In the genomic region with DNA sequence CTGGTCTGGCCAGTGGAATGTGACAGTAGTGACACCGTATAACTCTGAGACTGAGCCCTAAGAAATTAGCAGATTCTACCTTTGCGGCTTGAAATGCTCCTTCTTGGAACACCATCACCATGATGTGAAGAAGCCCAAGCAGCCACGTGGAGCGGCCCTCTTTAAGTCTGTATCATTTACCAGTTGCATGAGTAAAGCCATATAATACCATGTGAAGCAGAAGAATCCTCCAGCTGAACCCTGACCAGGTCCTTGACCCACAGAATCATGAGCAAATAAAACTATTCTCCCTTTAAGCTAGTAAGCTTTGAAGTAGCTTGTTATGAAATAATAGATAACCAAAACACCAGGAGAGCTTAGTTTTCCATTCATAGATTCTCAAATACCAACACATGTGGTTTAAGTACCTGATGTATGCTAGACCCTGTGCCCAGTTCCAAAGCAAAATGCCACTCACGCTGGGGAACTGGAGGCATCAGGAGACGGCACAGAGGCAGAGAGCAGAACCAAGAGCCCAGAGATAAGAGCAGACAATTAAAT, we compare ENCODE assay signal across 1 cellular context.
TF ChIP-seq lines count a peak whose summit lies in the region.

No MANE protein-coding gene starts in this region.

TF ChIP-seq in HepG2, 621 proteins besides CTCF, POLR2A, EP300 and RAD21 (continued from another document and continues in another):
- TF ChIP-seq ZMYM2 (CRISPR knock-in tag; IDR thresholded peaks at IDR 0.05) (peak; percentile 78; the same call in 1 of the 2 replicates), REXO4 (CRISPR knock-in tag; IDR thresholded peaks at IDR 0.05; ENCODE audit: borderline replicate concordance) (no peak), TSC22D2 (CRISPR knock-in tag; IDR thresholded peaks at IDR 0.05; ENCODE audit: borderline replicate concordance) (no peak), KDM2A (CRISPR knock-in tag; IDR thresholded peaks at IDR 0.05; ENCODE audit: borderline replicate concordance, low read depth) (peak; percentile 47; the same call in 1 of the 2 replicates), TBX3 (IDR thresholded peaks at IDR 0.05; ENCODE audit: borderline replicate concordance) (peak; percentile 66; the same call in 1 of the 2 replicates), SOX6 (IDR thresholded peaks at IDR 0.05) (no peak), SOX6 (CRISPR knock-in tag; IDR thresholded peaks at IDR 0.05) (peak; percentile 96), CREB1 (IDR thresholded peaks at IDR 0.05) (no peak), CREB1 (CRISPR knock-in tag; IDR thresholded peaks at IDR 0.05) (no peak), MIXL1 (CRISPR knock-in tag; IDR thresholded peaks at IDR 0.05) (peak; percentile 90; the same call in 1 of the 2 replicates), ZNF605 (CRISPR knock-in tag; IDR thresholded peaks at IDR 0.05) (peak; percentile 80), TARDBP (CRISPR knock-in tag; IDR thresholded peaks at IDR 0.05) (peak; percentile 89), FOXK2 (IDR thresholded peaks at IDR 0.05) (no peak), ZNF451 (CRISPR knock-in tag; IDR thresholded peaks at IDR 0.05) (no peak), ZMYM4 (CRISPR knock-in tag; IDR thresholded peaks at IDR 0.05) (peak; percentile 27), MTA1 (CRISPR knock-in tag; IDR thresholded peaks at IDR 0.05; ENCODE audit: borderline replicate concordance) (no peak), ZNF839 (CRISPR knock-in tag; IDR thresholded peaks at IDR 0.05; ENCODE audit: borderline replicate concordance) (no peak), ZNF101 (CRISPR knock-in tag; IDR thresholded peaks at IDR 0.05; ENCODE audit: borderline replicate concordance, low read depth) (no peak), MYC (CRISPR knock-in tag; IDR thresholded peaks at IDR 0.05; ENCODE audit: borderline replicate concordance) (peak; percentile 68; the same call in 1 of the 2 replicates), EZH2 (conservative IDR thresholded peaks at IDR 0.05; ENCODE audit: low read depth, low read length) (no peak), CREM (IDR thresholded peaks at IDR 0.05) (peak; percentile 77; the same call in 1 of the 2 replicates), CREM (CRISPR knock-in tag; IDR thresholded peaks at IDR 0.05) (no peak), MAFG (CRISPR knock-in tag; IDR thresholded peaks at IDR 0.05) (no peak), TEAD2 (CRISPR knock-in tag; IDR thresholded peaks at IDR 0.05) (peak; percentile 54; the same call in 1 of the 2 replicates), NFATC3 (CRISPR knock-in tag; IDR thresholded peaks at IDR 0.05) (no peak), SNAPC2 (CRISPR knock-in tag; IDR thresholded peaks at IDR 0.05) (peak; percentile 71; the same call in 1 of the 2 replicates), SAP130 (CRISPR knock-in tag; IDR thresholded peaks at IDR 0.05; ENCODE audit: low read depth) (peak; percentile 91), HES4 (CRISPR knock-in tag; IDR thresholded peaks at IDR 0.05; ENCODE audit: borderline replicate concordance) (no peak), ZNF777 (CRISPR knock-in tag; IDR thresholded peaks at IDR 0.05) (0 out of 2 replicates have a peak, but pooled peaks have one; percentile 35), ZNF629 (CRISPR knock-in tag; conservative IDR thresholded peaks at IDR 0.05) (peak; percentile 31; the same call in 1 of the 2 replicates), SALL1 (CRISPR knock-in tag; IDR thresholded peaks at IDR 0.05) (peak; percentile 90), GATAD1 (CRISPR knock-in tag; IDR thresholded peaks at IDR 0.05) (peak; percentile 50; the same call in 1 of the 2 replicates), MIER2 (CRISPR knock-in tag; IDR thresholded peaks at IDR 0.05) (peak; percentile 90), ZNF598 (CRISPR knock-in tag; IDR thresholded peaks at IDR 0.05; ENCODE audit: borderline replicate concordance) (no peak), ZNF207 (IDR thresholded peaks at IDR 0.05; ENCODE audit: borderline replicate concordance) (no peak)
- TF ChIP-seq, protein P1, sequence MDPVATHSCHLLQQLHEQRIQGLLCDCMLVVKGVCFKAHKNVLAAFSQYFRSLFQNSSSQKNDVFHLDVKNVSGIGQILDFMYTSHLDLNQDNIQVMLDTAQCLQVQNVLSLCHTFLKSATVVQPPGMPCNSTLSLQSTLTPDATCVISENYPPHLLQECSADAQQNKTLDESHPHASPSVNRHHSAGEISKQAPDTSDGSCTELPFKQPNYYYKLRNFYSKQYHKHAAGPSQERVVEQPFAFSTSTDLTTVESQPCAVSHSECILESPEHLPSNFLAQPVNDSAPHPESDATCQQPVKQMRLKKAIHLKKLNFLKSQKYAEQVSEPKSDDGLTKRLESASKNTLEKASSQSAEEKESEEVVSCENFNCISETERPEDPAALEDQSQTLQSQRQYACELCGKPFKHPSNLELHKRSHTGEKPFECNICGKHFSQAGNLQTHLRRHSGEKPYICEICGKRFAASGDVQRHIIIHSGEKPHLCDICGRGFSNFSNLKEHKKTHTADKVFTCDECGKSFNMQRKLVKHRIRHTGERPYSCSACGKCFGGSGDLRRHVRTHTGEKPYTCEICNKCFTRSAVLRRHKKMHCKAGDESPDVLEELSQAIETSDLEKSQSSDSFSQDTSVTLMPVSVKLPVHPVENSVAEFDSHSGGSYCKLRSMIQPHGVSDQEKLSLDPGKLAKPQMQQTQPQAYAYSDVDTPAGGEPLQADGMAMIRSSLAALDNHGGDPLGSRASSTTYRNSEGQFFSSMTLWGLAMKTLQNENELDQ (CRISPR knock-in tag; IDR thresholded peaks at IDR 0.05; ENCODE audit: borderline replicate concordance): 0 out of 2 replicates have a peak, but pooled peaks have one; percentile 22
- TF ChIP-seq, protein P2, sequence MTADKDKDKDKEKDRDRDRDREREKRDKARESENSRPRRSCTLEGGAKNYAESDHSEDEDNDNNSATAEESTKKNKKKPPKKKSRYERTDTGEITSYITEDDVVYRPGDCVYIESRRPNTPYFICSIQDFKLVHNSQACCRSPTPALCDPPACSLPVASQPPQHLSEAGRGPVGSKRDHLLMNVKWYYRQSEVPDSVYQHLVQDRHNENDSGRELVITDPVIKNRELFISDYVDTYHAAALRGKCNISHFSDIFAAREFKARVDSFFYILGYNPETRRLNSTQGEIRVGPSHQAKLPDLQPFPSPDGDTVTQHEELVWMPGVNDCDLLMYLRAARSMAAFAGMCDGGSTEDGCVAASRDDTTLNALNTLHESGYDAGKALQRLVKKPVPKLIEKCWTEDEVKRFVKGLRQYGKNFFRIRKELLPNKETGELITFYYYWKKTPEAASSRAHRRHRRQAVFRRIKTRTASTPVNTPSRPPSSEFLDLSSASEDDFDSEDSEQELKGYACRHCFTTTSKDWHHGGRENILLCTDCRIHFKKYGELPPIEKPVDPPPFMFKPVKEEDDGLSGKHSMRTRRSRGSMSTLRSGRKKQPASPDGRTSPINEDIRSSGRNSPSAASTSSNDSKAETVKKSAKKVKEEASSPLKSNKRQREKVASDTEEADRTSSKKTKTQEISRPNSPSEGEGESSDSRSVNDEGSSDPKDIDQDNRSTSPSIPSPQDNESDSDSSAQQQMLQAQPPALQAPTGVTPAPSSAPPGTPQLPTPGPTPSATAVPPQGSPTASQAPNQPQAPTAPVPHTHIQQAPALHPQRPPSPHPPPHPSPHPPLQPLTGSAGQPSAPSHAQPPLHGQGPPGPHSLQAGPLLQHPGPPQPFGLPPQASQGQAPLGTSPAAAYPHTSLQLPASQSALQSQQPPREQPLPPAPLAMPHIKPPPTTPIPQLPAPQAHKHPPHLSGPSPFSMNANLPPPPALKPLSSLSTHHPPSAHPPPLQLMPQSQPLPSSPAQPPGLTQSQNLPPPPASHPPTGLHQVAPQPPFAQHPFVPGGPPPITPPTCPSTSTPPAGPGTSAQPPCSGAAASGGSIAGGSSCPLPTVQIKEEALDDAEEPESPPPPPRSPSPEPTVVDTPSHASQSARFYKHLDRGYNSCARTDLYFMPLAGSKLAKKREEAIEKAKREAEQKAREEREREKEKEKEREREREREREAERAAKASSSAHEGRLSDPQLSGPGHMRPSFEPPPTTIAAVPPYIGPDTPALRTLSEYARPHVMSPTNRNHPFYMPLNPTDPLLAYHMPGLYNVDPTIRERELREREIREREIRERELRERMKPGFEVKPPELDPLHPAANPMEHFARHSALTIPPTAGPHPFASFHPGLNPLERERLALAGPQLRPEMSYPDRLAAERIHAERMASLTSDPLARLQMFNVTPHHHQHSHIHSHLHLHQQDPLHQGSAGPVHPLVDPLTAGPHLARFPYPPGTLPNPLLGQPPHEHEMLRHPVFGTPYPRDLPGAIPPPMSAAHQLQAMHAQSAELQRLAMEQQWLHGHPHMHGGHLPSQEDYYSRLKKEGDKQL (CRISPR knock-in tag; IDR thresholded peaks at IDR 0.05; ENCODE audit: low read depth): peak; percentile 87
- TF ChIP-seq, protein P3, sequence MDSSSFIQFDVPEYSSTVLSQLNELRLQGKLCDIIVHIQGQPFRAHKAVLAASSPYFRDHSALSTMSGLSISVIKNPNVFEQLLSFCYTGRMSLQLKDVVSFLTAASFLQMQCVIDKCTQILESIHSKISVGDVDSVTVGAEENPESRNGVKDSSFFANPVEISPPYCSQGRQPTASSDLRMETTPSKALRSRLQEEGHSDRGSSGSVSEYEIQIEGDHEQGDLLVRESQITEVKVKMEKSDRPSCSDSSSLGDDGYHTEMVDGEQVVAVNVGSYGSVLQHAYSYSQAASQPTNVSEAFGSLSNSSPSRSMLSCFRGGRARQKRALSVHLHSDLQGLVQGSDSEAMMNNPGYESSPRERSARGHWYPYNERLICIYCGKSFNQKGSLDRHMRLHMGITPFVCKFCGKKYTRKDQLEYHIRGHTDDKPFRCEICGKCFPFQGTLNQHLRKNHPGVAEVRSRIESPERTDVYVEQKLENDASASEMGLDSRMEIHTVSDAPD (CRISPR knock-in tag; IDR thresholded peaks at IDR 0.05): peak; percentile 97
- TF ChIP-seq, protein P4, sequence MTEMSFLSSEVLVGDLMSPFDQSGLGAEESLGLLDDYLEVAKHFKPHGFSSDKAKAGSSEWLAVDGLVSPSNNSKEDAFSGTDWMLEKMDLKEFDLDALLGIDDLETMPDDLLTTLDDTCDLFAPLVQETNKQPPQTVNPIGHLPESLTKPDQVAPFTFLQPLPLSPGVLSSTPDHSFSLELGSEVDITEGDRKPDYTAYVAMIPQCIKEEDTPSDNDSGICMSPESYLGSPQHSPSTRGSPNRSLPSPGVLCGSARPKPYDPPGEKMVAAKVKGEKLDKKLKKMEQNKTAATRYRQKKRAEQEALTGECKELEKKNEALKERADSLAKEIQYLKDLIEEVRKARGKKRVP (CRISPR knock-in tag; IDR thresholded peaks at IDR 0.05): peak in 1 of 2 experiments; percentile 28; a peak in 1 of 4 replicates
- TF ChIP-seq, protein P5, sequence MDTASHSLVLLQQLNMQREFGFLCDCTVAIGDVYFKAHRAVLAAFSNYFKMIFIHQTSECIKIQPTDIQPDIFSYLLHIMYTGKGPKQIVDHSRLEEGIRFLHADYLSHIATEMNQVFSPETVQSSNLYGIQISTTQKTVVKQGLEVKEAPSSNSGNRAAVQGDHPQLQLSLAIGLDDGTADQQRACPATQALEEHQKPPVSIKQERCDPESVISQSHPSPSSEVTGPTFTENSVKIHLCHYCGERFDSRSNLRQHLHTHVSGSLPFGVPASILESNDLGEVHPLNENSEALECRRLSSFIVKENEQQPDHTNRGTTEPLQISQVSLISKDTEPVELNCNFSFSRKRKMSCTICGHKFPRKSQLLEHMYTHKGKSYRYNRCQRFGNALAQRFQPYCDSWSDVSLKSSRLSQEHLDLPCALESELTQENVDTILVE (CRISPR knock-in tag; IDR thresholded peaks at IDR 0.05): peak; percentile 79; the same call in 1 of the 2 replicates
- TF ChIP-seq, protein P6, sequence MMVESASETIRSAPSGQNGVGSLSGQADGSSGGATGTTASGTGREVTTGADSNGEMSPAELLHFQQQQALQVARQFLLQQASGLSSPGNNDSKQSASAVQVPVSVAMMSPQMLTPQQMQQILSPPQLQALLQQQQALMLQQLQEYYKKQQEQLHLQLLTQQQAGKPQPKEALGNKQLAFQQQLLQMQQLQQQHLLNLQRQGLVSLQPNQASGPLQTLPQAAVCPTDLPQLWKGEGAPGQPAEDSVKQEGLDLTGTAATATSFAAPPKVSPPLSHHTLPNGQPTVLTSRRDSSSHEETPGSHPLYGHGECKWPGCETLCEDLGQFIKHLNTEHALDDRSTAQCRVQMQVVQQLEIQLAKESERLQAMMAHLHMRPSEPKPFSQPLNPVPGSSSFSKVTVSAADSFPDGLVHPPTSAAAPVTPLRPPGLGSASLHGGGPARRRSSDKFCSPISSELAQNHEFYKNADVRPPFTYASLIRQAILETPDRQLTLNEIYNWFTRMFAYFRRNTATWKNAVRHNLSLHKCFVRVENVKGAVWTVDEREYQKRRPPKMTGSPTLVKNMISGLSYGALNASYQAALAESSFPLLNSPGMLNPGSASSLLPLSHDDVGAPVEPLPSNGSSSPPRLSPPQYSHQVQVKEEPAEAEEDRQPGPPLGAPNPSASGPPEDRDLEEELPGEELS (CRISPR knock-in tag; IDR thresholded peaks at IDR 0.05): peak; percentile 81
- TF ChIP-seq, protein P7, sequence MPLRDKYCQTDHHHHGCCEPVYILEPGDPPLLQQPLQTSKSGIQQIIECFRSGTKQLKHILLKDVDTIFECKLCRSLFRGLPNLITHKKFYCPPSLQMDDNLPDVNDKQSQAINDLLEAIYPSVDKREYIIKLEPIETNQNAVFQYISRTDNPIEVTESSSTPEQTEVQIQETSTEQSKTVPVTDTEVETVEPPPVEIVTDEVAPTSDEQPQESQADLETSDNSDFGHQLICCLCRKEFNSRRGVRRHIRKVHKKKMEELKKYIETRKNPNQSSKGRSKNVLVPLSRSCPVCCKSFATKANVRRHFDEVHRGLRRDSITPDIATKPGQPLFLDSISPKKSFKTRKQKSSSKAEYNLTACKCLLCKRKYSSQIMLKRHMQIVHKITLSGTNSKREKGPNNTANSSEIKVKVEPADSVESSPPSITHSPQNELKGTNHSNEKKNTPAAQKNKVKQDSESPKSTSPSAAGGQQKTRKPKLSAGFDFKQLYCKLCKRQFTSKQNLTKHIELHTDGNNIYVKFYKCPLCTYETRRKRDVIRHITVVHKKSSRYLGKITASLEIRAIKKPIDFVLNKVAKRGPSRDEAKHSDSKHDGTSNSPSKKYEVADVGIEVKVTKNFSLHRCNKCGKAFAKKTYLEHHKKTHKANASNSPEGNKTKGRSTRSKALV (CRISPR knock-in tag; IDR thresholded peaks at IDR 0.05): peak; percentile 77
- TF ChIP-seq, protein P8, sequence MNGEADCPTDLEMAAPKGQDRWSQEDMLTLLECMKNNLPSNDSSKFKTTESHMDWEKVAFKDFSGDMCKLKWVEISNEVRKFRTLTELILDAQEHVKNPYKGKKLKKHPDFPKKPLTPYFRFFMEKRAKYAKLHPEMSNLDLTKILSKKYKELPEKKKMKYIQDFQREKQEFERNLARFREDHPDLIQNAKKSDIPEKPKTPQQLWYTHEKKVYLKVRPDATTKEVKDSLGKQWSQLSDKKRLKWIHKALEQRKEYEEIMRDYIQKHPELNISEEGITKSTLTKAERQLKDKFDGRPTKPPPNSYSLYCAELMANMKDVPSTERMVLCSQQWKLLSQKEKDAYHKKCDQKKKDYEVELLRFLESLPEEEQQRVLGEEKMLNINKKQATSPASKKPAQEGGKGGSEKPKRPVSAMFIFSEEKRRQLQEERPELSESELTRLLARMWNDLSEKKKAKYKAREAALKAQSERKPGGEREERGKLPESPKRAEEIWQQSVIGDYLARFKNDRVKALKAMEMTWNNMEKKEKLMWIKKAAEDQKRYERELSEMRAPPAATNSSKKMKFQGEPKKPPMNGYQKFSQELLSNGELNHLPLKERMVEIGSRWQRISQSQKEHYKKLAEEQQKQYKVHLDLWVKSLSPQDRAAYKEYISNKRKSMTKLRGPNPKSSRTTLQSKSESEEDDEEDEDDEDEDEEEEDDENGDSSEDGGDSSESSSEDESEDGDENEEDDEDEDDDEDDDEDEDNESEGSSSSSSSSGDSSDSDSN (CRISPR knock-in tag; IDR thresholded peaks at IDR 0.05): 0 out of 2 replicates have a peak, but pooled peaks have one; percentile 42
- TF ChIP-seq, protein P9, sequence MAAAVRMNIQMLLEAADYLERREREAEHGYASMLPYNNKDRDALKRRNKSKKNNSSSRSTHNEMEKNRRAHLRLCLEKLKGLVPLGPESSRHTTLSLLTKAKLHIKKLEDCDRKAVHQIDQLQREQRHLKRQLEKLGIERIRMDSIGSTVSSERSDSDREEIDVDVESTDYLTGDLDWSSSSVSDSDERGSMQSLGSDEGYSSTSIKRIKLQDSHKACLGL (CRISPR knock-in tag; IDR thresholded peaks at IDR 0.05): no peak
